In genomic region chr2:220580113-220580512, GRCh38 we compare ENCODE assay signal across 19 cellular contexts.
"Had no signal": no experiment of that assay in that cellular context is flagged by ENCODE, and none has a peak within 500 bp of the region (broad histone marks: within the 10 kb centered on the region; RNA-seq: fewer than 3 reads in every experiment).

No MANE protein-coding gene starts in this region.

- DNase-seq: effector CD4-positive, alpha-beta T cell; foreskin melanocyte; head of caudate nucleus; islet precursor cell; mammary epithelial cell; mucosa of descending colon; psoas muscle; retina; right lobe of liver; spleen; stimulated activated CD4-positive, alpha-beta T cell treated with anti-CD3 and anti-CD28 coated beads, Interleukin-15, amount 100 ng/mL, for 24 hours; stimulated activated CD4-positive, alpha-beta T cell treated with anti-CD3 and anti-CD28 coated beads, Interleukin-1b, Interleukin-23, amount 100 ng/mL, for 48 hours; stimulated activated CD4-positive, alpha-beta T cell treated with anti-CD3 and anti-CD28 coated beads, Interleukin-4, amount 100 ng/mL, for 24 hours; tibial artery; upper lobe of right lung had no signal

- H3K27me3 Mint-ChIP-seq: stimulated activated memory B cell treated with anti-CD40 and anti-IgM and Interleukin-4, amounts not matched to agents 10 μg/mL and 1 μg/mL and 100 μg/mL, for 72 hours; stimulated activated naive CD8-positive, alpha-beta T cell treated with anti-CD3 and anti-CD28 coated beads, Interleukin-15, Interleukin-2, amounts not matched to agents 100 ng/mL and 50 ng/mL, for 24 hours had no signal

- H3K4me1 Mint-ChIP-seq: stimulated activated memory B cell treated with anti-CD40 and anti-IgM and Interleukin-4, amounts not matched to agents 10 μg/mL and 1 μg/mL and 100 μg/mL, for 72 hours had no signal

- H3K36me3 Mint-ChIP-seq: stimulated activated memory B cell treated with anti-CD40 and anti-IgM and Interleukin-4, amounts not matched to agents 10 μg/mL and 1 μg/mL and 100 μg/mL, for 72 hours had no signal

- ATAC-seq: left lobe of liver; mucosa of descending colon; psoas muscle; right lobe of liver; stimulated activated memory B cell treated with anti-CD40 and anti-IgM and Interleukin-4, amounts not matched to agents 10 μg/mL and 1 μg/mL and 100 μg/mL, for 72 hours; upper lobe of right lung had no signal

- H3K9me3 Mint-ChIP-seq: nephron; stimulated activated memory B cell treated with anti-CD40 and anti-IgM and Interleukin-4, amounts not matched to agents 10 μg/mL and 1 μg/mL and 100 μg/mL, for 72 hours had no signal

- H3K4me3 Mint-ChIP-seq: nephron; stimulated activated memory B cell treated with anti-CD40 and anti-IgM and Interleukin-4, amounts not matched to agents 10 μg/mL and 1 μg/mL and 100 μg/mL, for 72 hours; stimulated activated naive CD8-positive, alpha-beta T cell treated with anti-CD3 and anti-CD28 coated beads, Interleukin-15, Interleukin-2, amounts not matched to agents 100 ng/mL and 50 ng/mL, for 24 hours had no signal

- H3K27ac Mint-ChIP-seq: nephron; stimulated activated memory B cell treated with anti-CD40 and anti-IgM and Interleukin-4, amounts not matched to agents 10 μg/mL and 1 μg/mL and 100 μg/mL, for 72 hours; stimulated activated naive CD8-positive, alpha-beta T cell treated with anti-CD3 and anti-CD28 coated beads, Interleukin-15, Interleukin-2, amounts not matched to agents 100 ng/mL and 50 ng/mL, for 24 hours had no signal
